Comparison of ENCODE assay signal across 8 cellular contexts in genomic region chr19:44212250-44212864, GRCh38. TPM values are rescaled to one million over a fixed set of nuclear protein-coding genes. Genes with fewer than 3 reads are reported as not detected.
DNase-seq lines count a peak whose midpoint lies in the region; ATAC-seq and TF ChIP-seq lines count a peak whose summit lies in the region.

Gene ZNF227 (plus strand): TSS chr19:44212532. CDS start chr19:44217793, 5,261 bp downstream.

- H2AFZ ChIP-seq in osteoblast (ENCODE audit: low read length), result peak within 1 kb of the TSS; percentile 96

- peak within 1 kb of the TSS; percentile 89 for H3K4me3 Mint-ChIP-seq in activated naive CD8-positive, alpha-beta T cell treated with anti-CD3 and anti-CD28 coated beads, Interleukin-2, amount 50 U/mL, for 24 hours

- peak within 1 kb of the TSS; percentile 82 for H3K9ac ChIP-seq in ES-I3 (ENCODE audit: low read depth, low read length)

- no peaks in the 10 kb centered on the region for H3K27me3 ChIP-seq in HAP-1 (ENCODE audit: low read depth)
- H3K27me3 ChIP-seq in osteoblast (ENCODE audit: insufficient read depth, low read length), result no peaks in the 10 kb centered on the region
- no peaks in the 10 kb centered on the region for H3K27me3 ChIP-seq in testis

- H3K9me3 ChIP-seq in ES-I3 (ENCODE audit: control insufficient read depth, insufficient read depth, low read length) (no peaks in the 10 kb centered on the region), HAP-1 (no peaks in the 10 kb centered on the region), osteoblast (ENCODE audit: low read depth, low read length) (no peaks in the 10 kb centered on the region), testis (no peaks in the 10 kb centered on the region)

- H3K79me2 ChIP-seq in osteoblast (ENCODE audit: insufficient read depth, low read length), result peaks cover 26% of the 10 kb centered on the region

- H3K4me3 ChIP-seq in HAP-1, result peak within 1 kb of the TSS; percentile 95
- peak within 1 kb of the TSS; percentile 89 for H3K4me3 ChIP-seq in osteoblast (ENCODE audit: insufficient read depth, low read length)
- peak within 1 kb of the TSS; percentile 56 to 73 for H3K4me3 ChIP-seq in testis

- no peak for TF ChIP-seq POLR2A in testis (IDR thresholded peaks at IDR 0.05)

- H3K27ac Mint-ChIP-seq in activated naive CD8-positive, alpha-beta T cell treated with anti-CD3 and anti-CD28 coated beads, Interleukin-2, amount 50 U/mL, for 24 hours, result peak within 1 kb of the TSS; percentile 85

- H3K9me3 Mint-ChIP-seq in activated naive CD8-positive, alpha-beta T cell treated with anti-CD3 and anti-CD28 coated beads, Interleukin-2, amount 50 U/mL, for 24 hours, result peaks cover 25% of the 10 kb centered on the region

- H4K20me1 ChIP-seq in osteoblast (ENCODE audit: insufficient read depth, low read length), result no peaks in the 10 kb centered on the region

- H3K27ac ChIP-seq in osteoblast (ENCODE audit: low read depth, low read length), result peak within 1 kb of the TSS; percentile 79
- H3K27ac ChIP-seq in testis, result peak within 1 kb of the TSS; percentile 71 to 83

- H3K4me1 Mint-ChIP-seq in activated naive CD8-positive, alpha-beta T cell treated with anti-CD3 and anti-CD28 coated beads, Interleukin-2, amount 50 U/mL, for 24 hours, result peaks cover 23% of the 10 kb centered on the region

- H3K4me1 ChIP-seq in ES-I3 (ENCODE audit: insufficient read depth, low read length) (no peaks in the 10 kb centered on the region), HAP-1 (peaks cover 15% of the 10 kb centered on the region), osteoblast (ENCODE audit: insufficient read depth, low read length) (peaks cover 9% of the 10 kb centered on the region), testis (peaks cover 3% of the 10 kb centered on the region)

- H3K36me3 Mint-ChIP-seq in activated naive CD8-positive, alpha-beta T cell treated with anti-CD3 and anti-CD28 coated beads, Interleukin-2, amount 50 U/mL, for 24 hours (ENCODE audit: low read depth), result peaks cover 44% of the 10 kb centered on the region

- ATAC-seq in activated naive CD8-positive, alpha-beta T cell treated with anti-CD3 and anti-CD28 coated beads, Interleukin-2, amount 50 U/mL, for 24 hours, result peak; percentile 97

- intact Hi-C loops in head of caudate nucleus (cut with DNase I) (no loop called here), testis (cut with DNase I; ENCODE audit: low total_unique reads) (no loop called here)

- H3K27me3 Mint-ChIP-seq in activated naive CD8-positive, alpha-beta T cell treated with anti-CD3 and anti-CD28 coated beads, Interleukin-2, amount 50 U/mL, for 24 hours, result no peaks in the 10 kb centered on the region

- TF ChIP-seq CTCF in osteoblast (IDR thresholded peaks at IDR 0.05; ENCODE audit: extremely low read depth, low read depth, low read length), result no peak
- no peak for TF ChIP-seq CTCF in testis (IDR thresholded peaks at IDR 0.05)

- peak within 1 kb of the TSS; percentile 92 for H3K4me2 ChIP-seq in osteoblast (ENCODE audit: insufficient read depth, low read length)

- in situ Hi-C loops in HAP-1 (cut with MboI; ENCODE audit: low sequenced_read_pairs), result no loop called here

- 0% methylated on average over 37 of the region's 37 CpGs for WGBS in testis, 2 donors

- DNase-seq in HAP-1 (ENCODE audit: low spot score in 2 of 2) (peak; percentile 91 to 92), NCI-H1092 treated with DMSO at 0.1 percent for 48 hours (lab: John Stamatoyannopoulos, UW) (peak; percentile 79), T follicular helper cell (ENCODE audit: low read depth) (peak; percentile 68), head of caudate nucleus (peak; percentile 83 to 97 (median 92)), osteoblast (ENCODE audit: insufficient read length, low spot score, missing footprints) (peak; percentile 89), testis (peak; percentile 95)
- DNase-seq in activated naive CD8-positive, alpha-beta T cell treated with anti-CD3 and anti-CD28 coated beads, Interleukin-2, amount 50 U/mL, for 24 hours, result peak; percentile 80

- H3K36me3 ChIP-seq in ES-I3 (ENCODE audit: insufficient read depth, low read length), result peaks cover 6% of the 10 kb centered on the region; the same call in 1 of the 2 replicates
- H3K36me3 ChIP-seq in HAP-1 (replicated peaks), result peaks cover 17% of the 10 kb centered on the region
- H3K36me3 ChIP-seq in osteoblast (ENCODE audit: insufficient read depth, low read length), result peaks cover 6% of the 10 kb centered on the region
- no peaks in the 10 kb centered on the region for H3K36me3 ChIP-seq in testis (ENCODE audit: low read depth, missing control alignments)

RNA-seq across cellular contexts. Expression of gene ZNF227, which starts in this region (rescaled TPM):
- 20.6 and 21.5 TPM in 2 replicates for total RNA-seq in osteoblast
- 10 to 100 TPM; 19.8 to 25.0 TPM for total RNA-seq in testis
- polyA plus RNA-seq in testis (ENCODE audit: insufficient read depth, low read depth, low replicate concordance), result 12.8 TPM

Comparison
In these comparisons a context has a peak if more than half of its experiments do, and no peak if none do; other contexts are left out.
1. Peak in every context shown above with its lines: DNase-seq, ATAC-seq, H3K4me3 ChIP-seq and H3K27ac ChIP-seq.